In genomic region chr17:66126231-66126630, GRCh38 we compare ENCODE assay signal across 15 cellular contexts.
"Had no signal": no experiment of that assay in that cellular context is flagged by ENCODE, and none has a peak within 500 bp of the region (broad histone marks: within the 10 kb centered on the region; RNA-seq: fewer than 3 reads in every experiment).

No MANE protein-coding gene starts in this region.

- H3K27ac ChIP-seq: brain microvascular endothelial cell, sigmoid colon, stomach, thoracic aorta had no signal

- DNase-seq: activated CD4-positive, alpha-beta memory T cell treated with anti-CD3 and anti-CD28 coated beads, Interleukin-2, amount 10 ng/mL, durations not matched to agents 7 days and 5 days; activated CD4-positive, alpha-beta T cell treated with anti-CD3 and anti-CD28 coated beads for 4 hours; activated T-cell treated with anti-CD3 and anti-CD28 coated beads, Interleukin-2, amount 50 U/mL, for 24 hours; amniotic stem cell; brain microvascular endothelial cell; cerebellar nuclear complex; dermis blood vessel endothelial cell; left colon; midbrain; sigmoid colon; stimulated activated CD4-positive, alpha-beta T cell treated with anti-CD3 and anti-CD28 coated beads, Interleukin-12 subunit alpha, Interleukin-12 subunit beta, amount 100 ng/mL, for 4 hours; stimulated activated CD4-positive, alpha-beta T cell treated with anti-CD3 and anti-CD28 coated beads, Interleukin-2, amount 100 ng/mL, for 24 hours; stomach had no signal

- H3K36me3 ChIP-seq: brain microvascular endothelial cell, thoracic aorta had no signal

- H3K9me3 ChIP-seq: sigmoid colon, stomach, thoracic aorta had no signal

- H3K4me3 ChIP-seq: lung, sigmoid colon, stomach, thoracic aorta had no signal

- H3K27me3 ChIP-seq: brain microvascular endothelial cell, sigmoid colon, stomach had no signal

- H3K4me1 ChIP-seq: sigmoid colon, stomach had no signal
